In genomic region chr1:185401019-185401418, GRCh38 we compare ENCODE assay signal across 15 cellular contexts.
A peak's percentile ranks its signal among the peaks of the same experiment; 100 is the strongest.
DNase-seq lines count a peak whose midpoint lies in the region; ATAC-seq, FAIRE-seq and TF ChIP-seq lines count a peak whose summit lies in the region.
"Had no signal": no experiment of that assay in that cellular context is flagged by ENCODE, and none has a peak within 500 bp of the region (broad histone marks: within the 10 kb centered on the region; RNA-seq: fewer than 3 reads in every experiment).

No MANE protein-coding gene starts in this region.

- H3K9me3 ChIP-seq in IMR-90 (ENCODE audit: control insufficient read depth, insufficient read depth, low read length): no peaks in the 10 kb centered on the region
- no peaks in the 10 kb centered on the region for H3K9me3 ChIP-seq in keratinocyte (ENCODE audit: control insufficient read depth, low read depth, low read length)
- H3K9me3 ChIP-seq: esophagus muscularis mucosa had no signal

- no peak for ATAC-seq in IMR-90 (ENCODE audit: low read depth)
- ATAC-seq in GM19351 (IDR thresholded peaks at IDR 0.05; ENCODE audit: unreplicated experiment): no peak
- no peak for ATAC-seq in HG02938 (IDR thresholded peaks at IDR 0.05; ENCODE audit: unreplicated experiment)

- no peak overlapping the region for H3K23ac ChIP-seq in IMR-90 (ENCODE audit: low read depth, low read length)

- no peak overlapping the region for H2AK9ac ChIP-seq in IMR-90 (replicated peaks; ENCODE audit: low read depth, low read length, poor library complexity)

- H2BK20ac ChIP-seq in IMR-90 (ENCODE audit: low read depth, low read length): no peak overlapping the region

- no peak for TF ChIP-seq RAD21 in IMR-90 (IDR thresholded peaks at IDR 0.05; ENCODE audit: low read length)

- H3K9me1 ChIP-seq in IMR-90 (ENCODE audit: insufficient read depth, low read length): no peaks in the 10 kb centered on the region; the same call in 1 of the 2 replicates
- no peaks in the 10 kb centered on the region for H3K9me1 ChIP-seq in keratinocyte (ENCODE audit: control insufficient read depth, extremely low read depth, insufficient read depth, low read length)

- H4K20me1 ChIP-seq in IMR-90 (ENCODE audit: insufficient read depth, low read length) (no peaks in the 10 kb centered on the region), keratinocyte (ENCODE audit: control insufficient read depth, extremely low read depth, insufficient read depth, low read length) (no peaks in the 10 kb centered on the region)

- H3K79me2 ChIP-seq in keratinocyte (ENCODE audit: control insufficient read depth, insufficient read depth, low read length): no peaks in the 10 kb centered on the region

- H3K4me2 ChIP-seq in IMR-90 (ENCODE audit: low read depth, low read length) (no peak overlapping the region), keratinocyte (ENCODE audit: control insufficient read depth, extremely low read depth, insufficient read depth, low read depth, low read length) (peak overlapping the region; percentile 29)

- H3K4me1 ChIP-seq in IMR-90 (ENCODE audit: control insufficient read depth, insufficient read depth, low read length): peaks cover 6% of the 10 kb centered on the region
- H3K4me1 ChIP-seq in keratinocyte (ENCODE audit: control insufficient read depth, extremely low read depth, insufficient read depth, low read length): peaks cover 34% of the 10 kb centered on the region

- no peak overlapping the region for H2AFZ ChIP-seq in IMR-90 (replicated peaks; ENCODE audit: low read length, poor library complexity)
- peak overlapping the region; percentile 20 for H2AFZ ChIP-seq in keratinocyte (ENCODE audit: control insufficient read depth, low read length)

- H4K91ac ChIP-seq in IMR-90 (ENCODE audit: insufficient read depth, low read depth, low read length): peak overlapping the region; percentile 23; the same call in 1 of the 2 replicates

- DNase-seq in AG04449 (ENCODE audit: low read depth, low spot score) (peak; percentile 34), IMR-90 (peak; percentile 11), bronchial epithelial cell (ENCODE audit: low read depth) (peak; percentile 94), keratinocyte (ENCODE audit: low read depth, low spot score) (peak; percentile 96), NCI-H187 (lab: John Stamatoyannopoulos, UW) (no peak), activated gamma-delta T cell (lab: John Stamatoyannopoulos, UW) (no peak)
- DNase-seq: activated CD4-positive, CD25-positive, alpha-beta regulatory T cell; activated CD8-positive, alpha-beta memory T cell treated with anti-CD3 and anti-CD28 coated beads, Interleukin-2, amount 50 U/mL, for 4 hours; hippocampal formation; NCI-H1105; NCI-H345; SW 1271 had no signal

- dilution Hi-C loops in IMR-90 (cut with HindIII; ENCODE audit: low sequenced_read_pairs, unreplicated experiment) (no loop called here), keratinocyte (cut with MboI; ENCODE audit: extremely low pct_ligation_motif_present, low sequenced_read_pairs) (no loop called here)

- CTCF ChIA-PET in AG04449 (lab: Yijun Ruan, JAX): interaction anchor here (0.6 kb wide), 1 partner anchor 264 kb away, joined by 3 read pairs; no protein-coding TSS in a partner anchor
- CTCF ChIA-PET in IMR-90 (lab: Yijun Ruan, JAX): no interaction called here

- no peak overlapping the region for H2BK5ac ChIP-seq in IMR-90 (ENCODE audit: low read depth, low read length, poor library complexity, severe bottlenecking)

- H3K4me3 ChIP-seq in AG04449 (ENCODE audit: low read depth, low read length): no peak overlapping the region
- H3K4me3 ChIP-seq in IMR-90 (ENCODE audit: insufficient read depth, low read depth, low read length): no peak overlapping the region
- no peak overlapping the region for H3K4me3 ChIP-seq in bronchial epithelial cell (ENCODE audit: low read depth, low read length)
- no peak overlapping the region for H3K4me3 ChIP-seq in keratinocyte (ENCODE audit: control insufficient read depth in 2 of 3, extremely low read depth in 1 of 3, insufficient read depth in 2 of 3, low read depth in 1 of 3, low read length in 3 of 3)
- H3K4me3 ChIP-seq: esophagus muscularis mucosa had no signal

- no peak overlapping the region for H3K56ac ChIP-seq in IMR-90 (ENCODE audit: extremely low read depth, insufficient read depth, low read length)

- in situ Hi-C loops in IMR-90 (cut with MboI; ENCODE audit: low sequenced_read_pairs): no loop called here

- intact Hi-C loops in IMR-90 (cut with micrococcal nuclease): loop anchor here (5.0 kb wide), 1 partner anchor 84 kb away; the partner anchor contains the start of gene IVNS1ABP

- H3K27me3 ChIP-seq in IMR-90 (ENCODE audit: control insufficient read depth, insufficient read depth, low read length): no peaks in the 10 kb centered on the region
- no peaks in the 10 kb centered on the region for H3K27me3 ChIP-seq in bronchial epithelial cell (ENCODE audit: control insufficient read depth, insufficient read depth, low read length)
- no peaks in the 10 kb centered on the region for H3K27me3 ChIP-seq in keratinocyte (ENCODE audit: control insufficient read depth, extremely low read depth, insufficient read depth, low read length)
- H3K27me3 ChIP-seq: esophagus muscularis mucosa had no signal

- H3K36me3 ChIP-seq in IMR-90 (ENCODE audit: control insufficient read depth, insufficient read depth, low read length) (no peaks in the 10 kb centered on the region), bronchial epithelial cell (ENCODE audit: control insufficient read depth, insufficient read depth, low read length) (no peaks in the 10 kb centered on the region), keratinocyte (ENCODE audit: control insufficient read depth in 2 of 2, extremely low read depth in 1 of 2, insufficient read depth in 2 of 2, low read length in 2 of 2) (no peaks in the 10 kb centered on the region)
- H3K36me3 ChIP-seq: esophagus muscularis mucosa had no signal

- no peak for TF ChIP-seq POLR2A in IMR-90 (IDR thresholded peaks at IDR 0.05; ENCODE audit: low read depth, low read length)

- peak overlapping the region; percentile 28; the same call in 1 of the 2 replicates for H3K18ac ChIP-seq in IMR-90 (ENCODE audit: low read depth, low read length)

- H4K8ac ChIP-seq in IMR-90 (ENCODE audit: low read depth in 2 of 2, low read length in 2 of 2): no peak overlapping the region

- no peaks in the 10 kb centered on the region for H3K79me1 ChIP-seq in IMR-90 (ENCODE audit: low read depth in 1 of 2, low read length in 2 of 2)

- POLR2A ChIA-PET in AG04449 (lab: Yijun Ruan, JAX): interaction anchor here (1.1 kb wide), 1 partner anchor 24 kb away, joined by 3 read pairs; no protein-coding TSS in a partner anchor
- POLR2A ChIA-PET in IMR-90 (lab: Charles Lee; ENCODE audit: unreplicated experiment): no interaction called here

- H3K27ac ChIP-seq in IMR-90 (ENCODE audit: insufficient read depth, low read length) (no peak overlapping the region), keratinocyte (ENCODE audit: control insufficient read depth, insufficient read depth, low read length) (peak overlapping the region; percentile 73)
- H3K27ac ChIP-seq: esophagus muscularis mucosa had no signal

- FAIRE-seq in bronchial epithelial cell (lab: Jason Lieb, UNC) (peak; percentile 7), keratinocyte (lab: Jason Lieb, UNC) (peak; percentile 96)

- H3K14ac ChIP-seq in IMR-90 (replicated peaks; ENCODE audit: low read depth, low read length): no peak overlapping the region

- TF ChIP-seq CTCF in AG04449 (IDR thresholded peaks at IDR 0.05; ENCODE audit: insufficient read depth, low read length, missing control alignments) (no peak), IMR-90 (conservative IDR thresholded peaks at IDR 0.05; ENCODE audit: low read depth, low read length) (no peak), bronchial epithelial cell (IDR thresholded peaks at IDR 0.05; ENCODE audit: insufficient read depth, low read length, severe bottlenecking) (no peak), keratinocyte (optimal IDR thresholded peaks at IDR 0.05 in 1 of 3, IDR thresholded peaks at IDR 0.05 in 1 of 3, conservative IDR thresholded peaks at IDR 0.05 in 1 of 3; ENCODE audit: extremely low read depth in 1 of 3, insufficient read depth in 2 of 3, low read length in 3 of 3) (no peak)

- H3K4ac ChIP-seq in IMR-90 (ENCODE audit: low read depth, low read length): no peak overlapping the region

- H2BK15ac ChIP-seq in IMR-90 (ENCODE audit: low read depth, low read length): no peak overlapping the region

- H3K9ac ChIP-seq in IMR-90 (ENCODE audit: low read depth, low read length) (no peak overlapping the region), keratinocyte (ENCODE audit: control insufficient read depth, extremely low read depth, insufficient read depth, low read length) (no peak overlapping the region)

- WGBS in IMR-90 (ENCODE audit: extremely low coverage in 2 of 2, insufficient read length in 1 of 2), 2 experiments: no CpG with 5 or more reads among the region's 3 CpGs

- no TSS peak for BruUV-seq in IMR-90 (replicated peaks; lab: Mats Ljungman, UMichigan)

- H2BK120ac ChIP-seq in IMR-90 (ENCODE audit: low read depth, low read length): no peak overlapping the region

- no peak overlapping the region for H4K5ac ChIP-seq in IMR-90 (ENCODE audit: low read depth, low read length)

- peak overlapping the region; percentile 54; the same call in 1 of the 2 replicates for H2AK5ac ChIP-seq in IMR-90 (ENCODE audit: low read depth, low read length)

TF ChIP-seq in IMR-90, 13 proteins besides CTCF, POLR2A, EP300 and RAD21 (continues in another document):
- no peak for TF ChIP-seq MXI1 (IDR thresholded peaks at IDR 0.05; ENCODE audit: borderline replicate concordance, low read depth, low read length)
- no peak for TF ChIP-seq CHD1 (IDR thresholded peaks at IDR 0.05; ENCODE audit: low read depth, low read length)
- no peak for TF ChIP-seq MAFK (IDR thresholded peaks at IDR 0.05; ENCODE audit: low read depth, low read length)
- no peak for TF ChIP-seq RCOR1 (IDR thresholded peaks at IDR 0.05; ENCODE audit: insufficient replicate concordance, low read length)
- no peak for TF ChIP-seq RFX5 (IDR thresholded peaks at IDR 0.05; ENCODE audit: low read depth, low read length)
- TF ChIP-seq BHLHE40 (IDR thresholded peaks at IDR 0.05; ENCODE audit: low read depth, low read length): no peak
- TF ChIP-seq MAZ (IDR thresholded peaks at IDR 0.05; ENCODE audit: borderline replicate concordance, low read depth, low read length): no peak
- TF ChIP-seq SMC3 (IDR thresholded peaks at IDR 0.05; ENCODE audit: low read depth, low read length): no peak
- TF ChIP-seq FOS (IDR thresholded peaks at IDR 0.05; ENCODE audit: low read depth, low read length): no peak
- no peak for TF ChIP-seq ELK1 (IDR thresholded peaks at IDR 0.05; ENCODE audit: borderline replicate concordance, low read depth, low read length)

Comparison
In these comparisons a context has a peak if more than half of its experiments do, and no peak if none do; other contexts are left out.
1. DNase-seq: peak in AG04449 (single experiment), IMR-90 (single experiment), bronchial epithelial cell (single experiment) and keratinocyte (single experiment); none in NCI-H187 (0 of 2) and activated gamma-delta T cell (single experiment).